In the genomic region with DNA sequence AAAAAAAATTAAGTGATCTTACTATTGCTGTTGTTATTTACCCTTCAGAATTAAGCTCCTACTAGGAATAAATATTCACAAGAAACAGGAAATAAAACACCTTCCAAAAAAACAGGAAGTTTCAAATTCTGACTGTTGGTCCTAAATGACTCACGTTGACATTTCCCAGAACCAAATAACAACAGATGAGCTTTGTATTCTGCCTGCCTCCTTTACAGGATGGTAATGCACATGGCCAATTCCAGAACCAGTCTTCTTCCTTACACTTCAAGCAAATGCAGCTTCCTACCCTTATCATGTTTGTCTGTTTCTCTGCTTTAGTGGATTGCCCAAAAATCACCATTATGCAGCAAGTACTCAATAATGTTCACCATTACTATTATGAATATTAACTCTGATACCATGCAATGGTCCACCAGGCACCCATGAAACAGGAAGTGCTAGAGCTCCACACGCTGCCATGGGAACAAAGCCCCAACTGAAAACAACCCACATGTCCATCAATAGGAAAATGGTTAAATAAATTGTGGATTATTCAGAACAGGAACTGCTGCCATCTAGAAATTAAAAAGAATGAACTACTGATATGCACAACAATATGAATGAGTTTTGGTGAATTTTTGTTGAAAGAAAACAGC, we compare ENCODE assay signal across 14 cellular contexts. TPM values are rescaled to one million over a fixed set of nuclear protein-coding genes. Genes with fewer than 3 reads are reported as not detected.
DNase-seq lines count a peak whose midpoint lies in the region; ATAC-seq and TF ChIP-seq lines count a peak whose summit lies in the region.
"Had no signal": no experiment of that assay in that cellular context is flagged by ENCODE, and none has a peak within 500 bp of the region (broad histone marks: within the 10 kb centered on the region; RNA-seq: fewer than 3 reads in every experiment).

No MANE protein-coding gene starts in this region.

- TF ChIP-seq CTCF in cardiac fibroblast (IDR thresholded peaks at IDR 0.05; ENCODE audit: low read depth, low read length), result no peak

- H3K36me3 Mint-ChIP-seq in activated T-cell treated with anti-CD3 and anti-CD28 coated beads, Interleukin-2, amount 50 U/mL, for 72 hours (ENCODE audit: insufficient read depth in 2 of 2), result peaks cover 4% of the 10 kb centered on the region in 2 donors

- H3K4me3 ChIP-seq in cardiac fibroblast (replicated peaks in 1 of 2; ENCODE audit: low read depth in 2 of 2, low read length in 2 of 2), result no peak overlapping the region
- H3K4me3 ChIP-seq: breast epithelium, PC-9, right lobe of liver, tibial artery had no signal

- no peaks in the 10 kb centered on the region for H3K9me3 Mint-ChIP-seq in activated T-cell treated with anti-CD3 and anti-CD28 coated beads, Interleukin-2, amount 50 U/mL, for 72 hours
- no peaks in the 10 kb centered on the region for H3K9me3 Mint-ChIP-seq in stimulated activated naive CD8-positive, alpha-beta T cell treated with anti-CD3 and anti-CD28 coated beads, Interleukin-15, amount 100 ng/mL, for 72 hours

- DNase-seq in activated T-cell treated with anti-CD3 and anti-CD28 coated beads, Interleukin-2, amount 50 U/mL, for 72 hours, result no peak
- no peak for DNase-seq in activated T-cell treated with anti-CD3 and anti-CD28 coated beads for 4 hours
- peak; percentile 72 for DNase-seq in OCI-M1 (lab: John Stamatoyannopoulos, UW)
- peak; percentile 14 to 54 for DNase-seq in cardiac fibroblast (ENCODE audit: low read depth in 2 of 2)
- no peak for DNase-seq in stimulated activated naive CD8-positive, alpha-beta T cell treated with anti-CD3 and anti-CD28 coated beads, Interleukin-15, amount 100 ng/mL, for 72 hours
- no peak for DNase-seq in RKO (ENCODE audit: low spot score)
- DNase-seq: NCI-H2081, PC-9, right lobe of liver, tibial artery had no signal

- H3K4me1 Mint-ChIP-seq in activated T-cell treated with anti-CD3 and anti-CD28 coated beads, Interleukin-2, amount 50 U/mL, for 72 hours (ENCODE audit: low read depth), result peaks cover 18% of the 10 kb centered on the region
- H3K4me1 Mint-ChIP-seq in stimulated activated naive CD8-positive, alpha-beta T cell treated with anti-CD3 and anti-CD28 coated beads, Interleukin-15, amount 100 ng/mL, for 72 hours, result peaks cover 19% of the 10 kb centered on the region

- peak overlapping the region; percentile 30 for H3K27ac Mint-ChIP-seq in activated T-cell treated with anti-CD3 and anti-CD28 coated beads, Interleukin-2, amount 50 U/mL, for 72 hours
- peak overlapping the region in 1 of 2 donors; percentile 92 for H3K27ac Mint-ChIP-seq in stimulated activated naive CD8-positive, alpha-beta T cell treated with anti-CD3 and anti-CD28 coated beads, Interleukin-15, amount 100 ng/mL, for 72 hours

- no peak for ATAC-seq in activated T-cell treated with anti-CD3 and anti-CD28 coated beads, Interleukin-2, amount 50 U/mL, for 72 hours (replicated peaks in 1 of 2)
- peak; percentile 56 for ATAC-seq in stimulated activated naive CD8-positive, alpha-beta T cell treated with anti-CD3 and anti-CD28 coated beads, Interleukin-15, amount 100 ng/mL, for 72 hours
- ATAC-seq in HG03378 (IDR thresholded peaks at IDR 0.05; ENCODE audit: unreplicated experiment), result no peak
- no peak for ATAC-seq in HG03159 (IDR thresholded peaks at IDR 0.05; ENCODE audit: unreplicated experiment)
- ATAC-seq: HepG2 had no signal

- no peaks in the 10 kb centered on the region for H3K27me3 Mint-ChIP-seq in activated T-cell treated with anti-CD3 and anti-CD28 coated beads, Interleukin-2, amount 50 U/mL, for 72 hours (ENCODE audit: low read depth)
- H3K27me3 Mint-ChIP-seq in stimulated activated naive CD8-positive, alpha-beta T cell treated with anti-CD3 and anti-CD28 coated beads, Interleukin-15, amount 100 ng/mL, for 72 hours, result no peaks in the 10 kb centered on the region

- peak overlapping the region; percentile 38 to 51 for H3K4me3 Mint-ChIP-seq in activated T-cell treated with anti-CD3 and anti-CD28 coated beads, Interleukin-2, amount 50 U/mL, for 72 hours
- peak overlapping the region; percentile 38 to 76 for H3K4me3 Mint-ChIP-seq in stimulated activated naive CD8-positive, alpha-beta T cell treated with anti-CD3 and anti-CD28 coated beads, Interleukin-15, amount 100 ng/mL, for 72 hours

RNA-seq across cellular contexts. Expression of gene CASP9, which starts 8.9 kb away (rescaled TPM):
- 10 to 100 TPM; 13.4 to 16.3 TPM for total RNA-seq in activated T-cell treated with anti-CD3 and anti-CD28 coated beads, Interleukin-2, amount 50 U/mL, for 72 hours

RNA-seq across cellular contexts. Expression of gene DNAJC16, which starts 11.5 kb away (rescaled TPM):
- 10 to 100 TPM; 14.3 to 17.5 TPM for total RNA-seq in activated T-cell treated with anti-CD3 and anti-CD28 coated beads, Interleukin-2, amount 50 U/mL, for 72 hours

RNA-seq across cellular contexts. Expression of gene CELA2B, which starts 39.2 kb away (rescaled TPM):
- not detected for total RNA-seq in activated T-cell treated with anti-CD3 and anti-CD28 coated beads, Interleukin-2, amount 50 U/mL, for 72 hours
- total RNA-seq: breast epithelium, HepG2, PC-9, right lobe of liver had no signal

RNA-seq across cellular contexts. Expression of gene CELA2A, which starts 58.6 kb away (rescaled TPM):
- total RNA-seq in activated T-cell treated with anti-CD3 and anti-CD28 coated beads, Interleukin-2, amount 50 U/mL, for 72 hours, result not detected
- total RNA-seq: breast epithelium, HepG2, PC-9, right lobe of liver had no signal

Comparison
In these comparisons a context has a peak if more than half of its experiments do, and no peak if none do; other contexts are left out.
1. DNase-seq: peak in OCI-M1 (single experiment) and cardiac fibroblast (2 of 2); none in activated T-cell treated with anti-CD3 and anti-CD28 coated beads, Interleukin-2, amount 50 U/mL, for 72 hours (0 of 2), activated T-cell treated with anti-CD3 and anti-CD28 coated beads for 4 hours (single experiment), stimulated activated naive CD8-positive, alpha-beta T cell treated with anti-CD3 and anti-CD28 coated beads, Interleukin-15, amount 100 ng/mL, for 72 hours (0 of 2) and RKO (single experiment).